1 cellular context compared by ENCODE assay signal in genomic region chr14:23056956-23057756, GRCh38.
TF ChIP-seq lines count a peak whose summit lies in the region.

CDH24 (minus strand) TSS chr14:23057520; CDS start chr14:23055733, 1,787 bp downstream.

TF ChIP-seq in HCT116, 20 proteins besides CTCF, POLR2A, EP300 and RAD21 (continued from another document):
- TF ChIP-seq MAX (IDR thresholded peaks at IDR 0.05) (no peak), EZH2phosphoT487 (IDR thresholded peaks at IDR 0.05; ENCODE audit: borderline replicate concordance) (no peak), POLR2AphosphoS5 (IDR thresholded peaks at IDR 0.05; ENCODE audit: low read depth, low read length) (no peak; the same call in 1 of the 2 replicates), ELF1 (IDR thresholded peaks at IDR 0.05; ENCODE audit: borderline replicate concordance, low read depth) (no peak), EZH2 (IDR thresholded peaks at IDR 0.05) (no peak), ZFX (IDR thresholded peaks at IDR 0.05) (no peak)
TF ChIP-seq in HCT116: peak in this region for 2.
